Comparison of ENCODE assay signal across 1 cellular context in the genomic region with DNA sequence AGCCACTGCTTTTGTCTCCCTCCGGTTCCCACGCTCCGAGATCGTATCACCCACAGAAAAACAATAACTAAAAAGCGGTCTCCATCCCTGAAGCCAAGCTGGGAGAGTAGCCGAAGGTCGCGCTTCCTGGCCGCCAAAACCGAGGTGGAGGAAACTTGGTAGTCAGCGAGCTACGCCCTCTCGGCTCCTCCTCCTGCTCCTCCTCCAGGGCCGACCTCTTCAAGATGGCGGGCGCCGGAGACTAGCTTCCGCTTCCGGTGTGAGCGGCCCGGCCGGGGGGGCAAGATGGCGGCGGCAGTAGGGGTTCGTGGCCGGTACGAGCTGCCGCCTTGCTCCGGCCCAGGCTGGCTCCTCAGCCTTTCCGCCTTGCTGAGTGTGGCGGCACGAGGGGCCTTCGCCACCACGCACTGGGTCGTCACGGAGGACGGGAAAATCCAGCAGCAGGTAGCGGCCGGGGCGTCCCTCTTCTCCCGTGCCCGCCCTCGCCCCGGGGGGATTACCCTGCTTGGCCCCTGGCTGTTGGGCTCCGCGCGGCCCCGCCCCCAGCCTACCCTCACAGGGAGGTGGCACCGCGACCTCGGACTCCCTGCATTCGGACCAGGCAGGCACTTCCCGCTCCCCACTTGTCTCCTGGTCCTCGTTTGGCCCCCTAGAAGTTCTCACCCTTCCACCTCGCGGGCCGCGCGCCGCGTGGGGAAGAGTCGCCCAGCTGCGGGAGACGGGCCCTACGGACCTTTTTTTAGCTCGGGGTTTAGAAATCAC.
A peak's percentile ranks its signal among the peaks of the same experiment; 100 is the strongest.
TF ChIP-seq lines count a peak whose summit lies in the region.

A gene with protein sequence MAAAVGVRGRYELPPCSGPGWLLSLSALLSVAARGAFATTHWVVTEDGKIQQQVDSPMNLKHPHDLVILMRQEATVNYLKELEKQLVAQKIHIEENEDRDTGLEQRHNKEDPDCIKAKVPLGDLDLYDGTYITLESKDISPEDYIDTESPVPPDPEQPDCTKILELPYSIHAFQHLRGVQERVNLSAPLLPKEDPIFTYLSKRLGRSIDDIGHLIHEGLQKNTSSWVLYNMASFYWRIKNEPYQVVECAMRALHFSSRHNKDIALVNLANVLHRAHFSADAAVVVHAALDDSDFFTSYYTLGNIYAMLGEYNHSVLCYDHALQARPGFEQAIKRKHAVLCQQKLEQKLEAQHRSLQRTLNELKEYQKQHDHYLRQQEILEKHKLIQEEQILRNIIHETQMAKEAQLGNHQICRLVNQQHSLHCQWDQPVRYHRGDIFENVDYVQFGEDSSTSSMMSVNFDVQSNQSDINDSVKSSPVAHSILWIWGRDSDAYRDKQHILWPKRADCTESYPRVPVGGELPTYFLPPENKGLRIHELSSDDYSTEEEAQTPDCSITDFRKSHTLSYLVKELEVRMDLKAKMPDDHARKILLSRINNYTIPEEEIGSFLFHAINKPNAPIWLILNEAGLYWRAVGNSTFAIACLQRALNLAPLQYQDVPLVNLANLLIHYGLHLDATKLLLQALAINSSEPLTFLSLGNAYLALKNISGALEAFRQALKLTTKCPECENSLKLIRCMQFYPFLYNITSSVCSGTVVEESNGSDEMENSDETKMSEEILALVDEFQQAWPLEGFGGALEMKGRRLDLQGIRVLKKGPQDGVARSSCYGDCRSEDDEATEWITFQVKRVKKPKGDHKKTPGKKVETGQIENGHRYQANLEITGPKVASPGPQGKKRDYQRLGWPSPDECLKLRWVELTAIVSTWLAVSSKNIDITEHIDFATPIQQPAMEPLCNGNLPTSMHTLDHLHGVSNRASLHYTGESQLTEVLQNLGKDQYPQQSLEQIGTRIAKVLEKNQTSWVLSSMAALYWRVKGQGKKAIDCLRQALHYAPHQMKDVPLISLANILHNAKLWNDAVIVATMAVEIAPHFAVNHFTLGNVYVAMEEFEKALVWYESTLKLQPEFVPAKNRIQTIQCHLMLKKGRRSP (plus strand): TSS at position 251 of the 762 bp plus-strand sequence. CDS start 35 bp downstream, at position 286.

TF ChIP-seq in GM12878, 131 proteins besides CTCF, POLR2A, EP300 and RAD21 (continued from another document and continues in another):
- TF ChIP-seq, protein P1, sequence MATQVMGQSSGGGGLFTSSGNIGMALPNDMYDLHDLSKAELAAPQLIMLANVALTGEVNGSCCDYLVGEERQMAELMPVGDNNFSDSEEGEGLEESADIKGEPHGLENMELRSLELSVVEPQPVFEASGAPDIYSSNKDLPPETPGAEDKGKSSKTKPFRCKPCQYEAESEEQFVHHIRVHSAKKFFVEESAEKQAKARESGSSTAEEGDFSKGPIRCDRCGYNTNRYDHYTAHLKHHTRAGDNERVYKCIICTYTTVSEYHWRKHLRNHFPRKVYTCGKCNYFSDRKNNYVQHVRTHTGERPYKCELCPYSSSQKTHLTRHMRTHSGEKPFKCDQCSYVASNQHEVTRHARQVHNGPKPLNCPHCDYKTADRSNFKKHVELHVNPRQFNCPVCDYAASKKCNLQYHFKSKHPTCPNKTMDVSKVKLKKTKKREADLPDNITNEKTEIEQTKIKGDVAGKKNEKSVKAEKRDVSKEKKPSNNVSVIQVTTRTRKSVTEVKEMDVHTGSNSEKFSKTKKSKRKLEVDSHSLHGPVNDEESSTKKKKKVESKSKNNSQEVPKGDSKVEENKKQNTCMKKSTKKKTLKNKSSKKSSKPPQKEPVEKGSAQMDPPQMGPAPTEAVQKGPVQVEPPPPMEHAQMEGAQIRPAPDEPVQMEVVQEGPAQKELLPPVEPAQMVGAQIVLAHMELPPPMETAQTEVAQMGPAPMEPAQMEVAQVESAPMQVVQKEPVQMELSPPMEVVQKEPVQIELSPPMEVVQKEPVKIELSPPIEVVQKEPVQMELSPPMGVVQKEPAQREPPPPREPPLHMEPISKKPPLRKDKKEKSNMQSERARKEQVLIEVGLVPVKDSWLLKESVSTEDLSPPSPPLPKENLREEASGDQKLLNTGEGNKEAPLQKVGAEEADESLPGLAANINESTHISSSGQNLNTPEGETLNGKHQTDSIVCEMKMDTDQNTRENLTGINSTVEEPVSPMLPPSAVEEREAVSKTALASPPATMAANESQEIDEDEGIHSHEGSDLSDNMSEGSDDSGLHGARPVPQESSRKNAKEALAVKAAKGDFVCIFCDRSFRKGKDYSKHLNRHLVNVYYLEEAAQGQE (IDR thresholded peaks at IDR 0.05; ENCODE audit: low read depth, low read length) = peak; percentile 35; the same call in 1 of the 2 replicates
- TF ChIP-seq CBFB (IDR thresholded peaks at IDR 0.05; ENCODE audit: low read depth) = peak; percentile 75
- TF ChIP-seq, protein P2, sequence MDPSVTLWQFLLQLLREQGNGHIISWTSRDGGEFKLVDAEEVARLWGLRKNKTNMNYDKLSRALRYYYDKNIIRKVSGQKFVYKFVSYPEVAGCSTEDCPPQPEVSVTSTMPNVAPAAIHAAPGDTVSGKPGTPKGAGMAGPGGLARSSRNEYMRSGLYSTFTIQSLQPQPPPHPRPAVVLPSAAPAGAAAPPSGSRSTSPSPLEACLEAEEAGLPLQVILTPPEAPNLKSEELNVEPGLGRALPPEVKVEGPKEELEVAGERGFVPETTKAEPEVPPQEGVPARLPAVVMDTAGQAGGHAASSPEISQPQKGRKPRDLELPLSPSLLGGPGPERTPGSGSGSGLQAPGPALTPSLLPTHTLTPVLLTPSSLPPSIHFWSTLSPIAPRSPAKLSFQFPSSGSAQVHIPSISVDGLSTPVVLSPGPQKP (IDR thresholded peaks at IDR 0.05; ENCODE audit: low read depth, low read length) = peak; percentile 89
- TF ChIP-seq RFX5 (IDR thresholded peaks at IDR 0.05; ENCODE audit: low read depth, low read length) = no peak
- TF ChIP-seq ZNF274 (IDR thresholded peaks at IDR 0.05; ENCODE audit: insufficient read depth, insufficient read length) = no peak
- no peak for TF ChIP-seq ATF7 (IDR thresholded peaks at IDR 0.05; ENCODE audit: low read depth)
- TF ChIP-seq, protein P3, sequence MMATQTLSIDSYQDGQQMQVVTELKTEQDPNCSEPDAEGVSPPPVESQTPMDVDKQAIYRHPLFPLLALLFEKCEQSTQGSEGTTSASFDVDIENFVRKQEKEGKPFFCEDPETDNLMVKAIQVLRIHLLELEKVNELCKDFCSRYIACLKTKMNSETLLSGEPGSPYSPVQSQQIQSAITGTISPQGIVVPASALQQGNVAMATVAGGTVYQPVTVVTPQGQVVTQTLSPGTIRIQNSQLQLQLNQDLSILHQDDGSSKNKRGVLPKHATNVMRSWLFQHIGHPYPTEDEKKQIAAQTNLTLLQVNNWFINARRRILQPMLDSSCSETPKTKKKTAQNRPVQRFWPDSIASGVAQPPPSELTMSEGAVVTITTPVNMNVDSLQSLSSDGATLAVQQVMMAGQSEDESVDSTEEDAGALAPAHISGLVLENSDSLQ (IDR thresholded peaks at IDR 0.05) = peak; percentile 39
- TF ChIP-seq TAF1 (IDR thresholded peaks at IDR 0.05; ENCODE audit: borderline replicate concordance, low read depth, low read length) = peak; percentile 97
- TF ChIP-seq, protein P4, sequence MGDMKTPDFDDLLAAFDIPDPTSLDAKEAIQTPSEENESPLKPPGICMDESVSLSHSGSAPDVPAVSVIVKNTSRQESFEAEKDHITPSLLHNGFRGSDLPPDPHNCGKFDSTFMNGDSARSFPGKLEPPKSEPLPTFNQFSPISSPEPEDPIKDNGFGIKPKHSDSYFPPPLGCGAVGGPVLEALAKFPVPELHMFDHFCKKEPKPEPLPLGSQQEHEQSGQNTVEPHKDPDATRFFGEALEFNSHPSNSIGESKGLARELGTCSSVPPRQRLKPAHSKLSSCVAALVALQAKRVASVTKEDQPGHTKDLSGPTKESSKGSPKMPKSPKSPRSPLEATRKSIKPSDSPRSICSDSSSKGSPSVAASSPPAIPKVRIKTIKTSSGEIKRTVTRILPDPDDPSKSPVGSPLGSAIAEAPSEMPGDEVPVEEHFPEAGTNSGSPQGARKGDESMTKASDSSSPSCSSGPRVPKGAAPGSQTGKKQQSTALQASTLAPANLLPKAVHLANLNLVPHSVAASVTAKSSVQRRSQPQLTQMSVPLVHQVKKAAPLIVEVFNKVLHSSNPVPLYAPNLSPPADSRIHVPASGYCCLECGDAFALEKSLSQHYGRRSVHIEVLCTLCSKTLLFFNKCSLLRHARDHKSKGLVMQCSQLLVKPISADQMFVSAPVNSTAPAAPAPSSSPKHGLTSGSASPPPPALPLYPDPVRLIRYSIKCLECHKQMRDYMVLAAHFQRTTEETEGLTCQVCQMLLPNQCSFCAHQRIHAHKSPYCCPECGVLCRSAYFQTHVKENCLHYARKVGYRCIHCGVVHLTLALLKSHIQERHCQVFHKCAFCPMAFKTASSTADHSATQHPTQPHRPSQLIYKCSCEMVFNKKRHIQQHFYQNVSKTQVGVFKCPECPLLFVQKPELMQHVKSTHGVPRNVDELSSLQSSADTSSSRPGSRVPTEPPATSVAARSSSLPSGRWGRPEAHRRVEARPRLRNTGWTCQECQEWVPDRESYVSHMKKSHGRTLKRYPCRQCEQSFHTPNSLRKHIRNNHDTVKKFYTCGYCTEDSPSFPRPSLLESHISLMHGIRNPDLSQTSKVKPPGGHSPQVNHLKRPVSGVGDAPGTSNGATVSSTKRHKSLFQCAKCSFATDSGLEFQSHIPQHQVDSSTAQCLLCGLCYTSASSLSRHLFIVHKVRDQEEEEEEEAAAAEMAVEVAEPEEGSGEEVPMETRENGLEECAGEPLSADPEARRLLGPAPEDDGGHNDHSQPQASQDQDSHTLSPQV (IDR thresholded peaks at IDR 0.05) = peak; percentile 91
- no peak for TF ChIP-seq EED (IDR thresholded peaks at IDR 0.05; ENCODE audit: low read depth)
- TF ChIP-seq, protein P5, sequence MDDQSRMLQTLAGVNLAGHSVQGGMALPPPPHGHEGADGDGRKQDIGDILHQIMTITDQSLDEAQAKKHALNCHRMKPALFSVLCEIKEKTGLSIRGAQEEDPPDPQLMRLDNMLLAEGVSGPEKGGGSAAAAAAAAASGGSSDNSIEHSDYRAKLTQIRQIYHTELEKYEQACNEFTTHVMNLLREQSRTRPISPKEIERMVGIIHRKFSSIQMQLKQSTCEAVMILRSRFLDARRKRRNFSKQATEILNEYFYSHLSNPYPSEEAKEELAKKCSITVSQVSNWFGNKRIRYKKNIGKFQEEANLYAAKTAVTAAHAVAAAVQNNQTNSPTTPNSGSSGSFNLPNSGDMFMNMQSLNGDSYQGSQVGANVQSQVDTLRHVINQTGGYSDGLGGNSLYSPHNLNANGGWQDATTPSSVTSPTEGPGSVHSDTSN (IDR thresholded peaks at IDR 0.05; ENCODE audit: insufficient replicate concordance, low read depth, low read length) = no peak
- TF ChIP-seq BHLHE40 (IDR thresholded peaks at IDR 0.05; ENCODE audit: borderline replicate concordance in 1 of 2, low read depth in 2 of 2, low read length in 1 of 2) = peak in 1 of 2 experiments; percentile 84; a peak in 2 of 4 replicates
- TF ChIP-seq BMI1 (IDR thresholded peaks at IDR 0.05; ENCODE audit: borderline replicate concordance) = no peak
- TF ChIP-seq BCL11A (IDR thresholded peaks at IDR 0.05; ENCODE audit: low read depth, low read length) = no peak
- 0 out of 2 replicates have a peak, but pooled peaks have one; percentile 8 for TF ChIP-seq MYB (IDR thresholded peaks at IDR 0.05; ENCODE audit: borderline replicate concordance, low read depth, low read length)
- peak; percentile 84; the same call in 1 of the 2 replicates for TF ChIP-seq HDGF (IDR thresholded peaks at IDR 0.05)
- TF ChIP-seq RAD51 (IDR thresholded peaks at IDR 0.05) = no peak
- no peak for TF ChIP-seq JUND (IDR thresholded peaks at IDR 0.05; ENCODE audit: low read depth, low read length)
- peak; percentile 84 for TF ChIP-seq TARDBP (IDR thresholded peaks at IDR 0.05; ENCODE audit: borderline replicate concordance)
- TF ChIP-seq CREB1 (IDR thresholded peaks at IDR 0.05; ENCODE audit: low read depth) = peak; percentile 35
- TF ChIP-seq WRNIP1 (IDR thresholded peaks at IDR 0.05; ENCODE audit: borderline replicate concordance, low read depth, low read length) = 0 out of 2 replicates have a peak, but pooled peaks have one; percentile 7
- peak; percentile 100 for TF ChIP-seq YY1 (IDR thresholded peaks at IDR 0.05; ENCODE audit: low read depth, low read length)
- TF ChIP-seq, protein P6, sequence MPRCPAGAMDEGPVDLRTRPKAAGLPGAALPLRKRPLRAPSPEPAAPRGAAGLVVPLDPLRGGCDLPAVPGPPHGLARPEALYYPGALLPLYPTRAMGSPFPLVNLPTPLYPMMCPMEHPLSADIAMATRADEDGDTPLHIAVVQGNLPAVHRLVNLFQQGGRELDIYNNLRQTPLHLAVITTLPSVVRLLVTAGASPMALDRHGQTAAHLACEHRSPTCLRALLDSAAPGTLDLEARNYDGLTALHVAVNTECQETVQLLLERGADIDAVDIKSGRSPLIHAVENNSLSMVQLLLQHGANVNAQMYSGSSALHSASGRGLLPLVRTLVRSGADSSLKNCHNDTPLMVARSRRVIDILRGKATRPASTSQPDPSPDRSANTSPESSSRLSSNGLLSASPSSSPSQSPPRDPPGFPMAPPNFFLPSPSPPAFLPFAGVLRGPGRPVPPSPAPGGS (IDR thresholded peaks at IDR 0.05; ENCODE audit: borderline replicate concordance, insufficient read depth, low read depth, low read length, poor library complexity, severe bottlenecking) = no peak
- TF ChIP-seq SREBF1 (IDR thresholded peaks at IDR 0.05; ENCODE audit: low read length) = 0 out of 2 replicates have a peak, but pooled peaks have one; percentile 9
- TF ChIP-seq, protein P7, sequence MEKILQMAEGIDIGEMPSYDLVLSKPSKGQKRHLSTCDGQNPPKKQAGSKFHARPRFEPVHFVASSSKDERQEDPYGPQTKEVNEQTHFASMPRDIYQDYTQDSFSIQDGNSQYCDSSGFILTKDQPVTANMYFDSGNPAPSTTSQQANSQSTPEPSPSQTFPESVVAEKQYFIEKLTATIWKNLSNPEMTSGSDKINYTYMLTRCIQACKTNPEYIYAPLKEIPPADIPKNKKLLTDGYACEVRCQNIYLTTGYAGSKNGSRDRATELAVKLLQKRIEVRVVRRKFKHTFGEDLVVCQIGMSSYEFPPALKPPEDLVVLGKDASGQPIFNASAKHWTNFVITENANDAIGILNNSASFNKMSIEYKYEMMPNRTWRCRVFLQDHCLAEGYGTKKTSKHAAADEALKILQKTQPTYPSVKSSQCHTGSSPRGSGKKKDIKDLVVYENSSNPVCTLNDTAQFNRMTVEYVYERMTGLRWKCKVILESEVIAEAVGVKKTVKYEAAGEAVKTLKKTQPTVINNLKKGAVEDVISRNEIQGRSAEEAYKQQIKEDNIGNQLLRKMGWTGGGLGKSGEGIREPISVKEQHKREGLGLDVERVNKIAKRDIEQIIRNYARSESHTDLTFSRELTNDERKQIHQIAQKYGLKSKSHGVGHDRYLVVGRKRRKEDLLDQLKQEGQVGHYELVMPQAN (conservative IDR thresholded peaks at IDR 0.05) = peak; percentile 63
- TF ChIP-seq TCF3 (IDR thresholded peaks at IDR 0.05; ENCODE audit: borderline replicate concordance, insufficient read depth, low read depth, low read length) = 0 out of 2 replicates have a peak, but pooled peaks have one; percentile 46
- TF ChIP-seq, protein P8, sequence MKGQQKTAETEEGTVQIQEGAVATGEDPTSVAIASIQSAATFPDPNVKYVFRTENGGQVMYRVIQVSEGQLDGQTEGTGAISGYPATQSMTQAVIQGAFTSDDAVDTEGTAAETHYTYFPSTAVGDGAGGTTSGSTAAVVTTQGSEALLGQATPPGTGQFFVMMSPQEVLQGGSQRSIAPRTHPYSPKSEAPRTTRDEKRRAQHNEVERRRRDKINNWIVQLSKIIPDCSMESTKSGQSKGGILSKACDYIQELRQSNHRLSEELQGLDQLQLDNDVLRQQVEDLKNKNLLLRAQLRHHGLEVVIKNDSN (IDR thresholded peaks at IDR 0.05; ENCODE audit: borderline replicate concordance, extremely low read length, insufficient read depth, low read depth, low read length) = no peak
- 0 out of 2 replicates have a peak, but pooled peaks have one; percentile 28 for TF ChIP-seq TBL1XR1 (IDR thresholded peaks at IDR 0.05; ENCODE audit: low read depth, low read length)
- no peak for TF ChIP-seq SP1 (IDR thresholded peaks at IDR 0.05; ENCODE audit: low read depth, low read length)
